Comparison of ENCODE assay signal across 1 cellular context in the genomic region with DNA sequence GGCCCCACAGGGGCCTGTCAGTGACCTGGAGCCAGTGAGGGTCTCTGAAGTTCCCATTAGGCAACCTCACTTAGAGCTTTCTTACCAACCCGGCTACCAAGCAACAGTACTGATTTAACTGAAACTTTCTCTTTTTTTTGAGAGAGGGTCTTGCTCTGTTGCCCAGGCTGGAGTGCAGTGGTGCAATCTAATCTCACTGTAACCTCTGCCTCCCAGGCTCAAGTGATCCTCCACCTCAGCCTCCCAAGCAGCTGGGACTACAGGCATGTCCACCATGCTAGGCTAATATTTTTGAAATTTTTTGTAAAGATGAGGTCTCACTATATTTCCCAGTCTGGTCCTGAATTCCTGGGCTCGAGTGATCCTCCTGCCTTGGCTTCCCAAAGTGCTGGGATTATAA.
TF ChIP-seq lines count a peak whose summit lies in the region.

No MANE protein-coding gene starts in this region.

TF ChIP-seq in HepG2, 621 proteins besides CTCF, POLR2A, EP300 and RAD21 (continued from another document):
- TF ChIP-seq, protein P1, sequence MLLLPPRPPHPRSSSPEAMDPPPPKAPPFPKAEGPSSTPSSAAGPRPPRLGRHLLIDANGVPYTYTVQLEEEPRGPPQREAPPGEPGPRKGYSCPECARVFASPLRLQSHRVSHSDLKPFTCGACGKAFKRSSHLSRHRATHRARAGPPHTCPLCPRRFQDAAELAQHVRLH (CRISPR knock-in tag; IDR thresholded peaks at IDR 0.05; ENCODE audit: borderline replicate concordance, low read depth): no peak
- TF ChIP-seq ZNF670 (CRISPR knock-in tag; IDR thresholded peaks at IDR 0.05; ENCODE audit: borderline replicate concordance): no peak
